ENCODE assay signal across 23 cellular contexts in the genomic region with DNA sequence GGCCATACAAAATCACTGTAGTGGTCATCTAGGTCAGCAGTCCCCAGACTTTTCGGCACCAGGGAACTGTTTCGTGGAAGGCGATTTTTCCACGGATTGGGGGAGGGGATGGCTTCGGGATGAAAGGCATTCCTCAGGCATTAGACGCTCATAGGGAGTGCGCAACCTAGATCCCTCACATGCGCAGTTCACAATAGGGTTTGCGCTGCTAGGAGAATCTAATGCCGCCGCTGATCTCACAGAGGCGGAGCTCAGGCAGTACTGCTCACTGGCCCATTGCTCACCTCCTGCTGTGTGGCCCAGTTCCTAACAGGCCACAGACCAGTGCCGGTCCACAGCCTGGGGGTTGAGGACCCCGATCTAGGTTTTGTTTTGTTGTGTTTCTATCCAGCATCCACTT.
"Had no signal": no experiment of that assay in that cellular context is flagged by ENCODE, and none has a peak within 500 bp of the region (broad histone marks: within the 10 kb centered on the region; RNA-seq: fewer than 3 reads in every experiment).

No MANE protein-coding gene starts in this region.

- ATAC-seq: activated CD4-positive, alpha-beta T cell treated with anti-CD3 and anti-CD28 coated beads for 36 hours; activated naive CD4-positive, alpha-beta T cell treated with anti-CD3 and anti-CD28 coated beads, Interleukin-2, amount 50 U/mL, for 72 hours; activated T-cell treated with anti-CD3 and anti-CD28 coated beads, Interleukin-2, amount 50 U/mL, for 72 hours; esophagus mucosa; foreskin keratinocyte; heart right ventricle; left ventricle myocardium superior; pancreas; stimulated activated effector memory CD8-positive, alpha-beta T cell treated with anti-CD3 and anti-CD28 coated beads, Interleukin-12 subunit alpha, Interleukin-12 subunit beta, amount 100 ng/mL, for 72 hours had no signal

- H3K4me1 ChIP-seq: breast epithelium, foreskin keratinocyte, pancreas, prostate gland had no signal

- H3K27ac ChIP-seq: breast epithelium, foreskin keratinocyte, heart right ventricle, pancreas, prostate gland, sigmoid colon, upper lobe of left lung had no signal

- H3K4me3 ChIP-seq: breast epithelium, heart right ventricle, pancreas, prostate gland, sigmoid colon, upper lobe of left lung had no signal

- DNase-seq: activated CD4-positive, CD25-positive, alpha-beta regulatory T cell; activated naive CD4-positive, alpha-beta T cell; activated T-cell treated with anti-CD3 and anti-CD28 coated beads for 4 hours; activated T-cell treated with anti-CD3 and anti-CD28 coated beads, Interleukin-2, amount 50 U/mL, for 72 hours; central memory CD4-positive, alpha-beta T cell; foreskin keratinocyte; heart right ventricle; left ventricle myocardium superior; naive B cell; nucleus accumbens; pancreas; retina; sigmoid colon; small intestine; stimulated activated CD4-positive, alpha-beta T cell treated with anti-CD3 and anti-CD28 coated beads, Interleukin-4, amount 100 ng/mL, for 24 hours; T-helper 2 cell; upper lobe of left lung had no signal

- H3K9me3 ChIP-seq: breast epithelium, heart right ventricle, pancreas, prostate gland, sigmoid colon, upper lobe of left lung had no signal

- H3K36me3 ChIP-seq: breast epithelium, pancreas, prostate gland, sigmoid colon, upper lobe of left lung had no signal

- H3K27me3 ChIP-seq: breast epithelium, foreskin keratinocyte, heart right ventricle, pancreas, sigmoid colon, upper lobe of left lung had no signal
